In the genomic region with DNA sequence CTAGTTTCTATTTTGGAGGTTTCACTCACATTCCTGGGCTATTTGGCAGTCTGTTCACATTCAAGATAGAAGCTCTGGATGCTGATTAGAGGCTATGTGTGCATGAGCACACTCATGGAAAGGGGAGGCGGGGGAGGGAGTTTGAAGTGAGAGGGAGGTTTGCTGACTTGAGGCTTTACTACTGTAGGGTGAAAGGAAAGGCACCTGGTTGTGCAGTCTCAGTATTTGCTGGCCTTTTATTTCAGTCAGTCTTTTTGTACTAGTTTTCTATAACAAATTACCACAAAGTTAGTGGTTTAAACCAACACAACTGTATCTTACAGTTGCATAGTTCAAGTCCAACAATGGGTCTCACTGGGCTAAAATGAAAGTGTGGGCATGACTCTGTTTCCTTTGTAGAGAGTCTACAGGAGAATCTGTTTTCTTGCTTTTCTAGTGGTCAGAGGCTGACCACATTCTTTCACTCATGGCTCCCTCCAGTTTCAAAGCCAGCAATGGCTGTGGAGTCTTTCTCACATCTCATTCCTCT, we compare ENCODE assay signal across 12 cellular contexts. TPM values are rescaled to one million over a fixed set of nuclear protein-coding genes. Genes with fewer than 3 reads are reported as not detected.
DNase-seq lines count a peak whose midpoint lies in the region; ATAC-seq and TF ChIP-seq lines count a peak whose summit lies in the region.
"Had no signal": no experiment of that assay in that cellular context is flagged by ENCODE, and none has a peak within 500 bp of the region (broad histone marks: within the 10 kb centered on the region; RNA-seq: fewer than 3 reads in every experiment).

No MANE protein-coding gene starts in this region.

- in situ Hi-C loops in GM13977 (cut with MboI; ENCODE audit: low pct_unique_long_range_greater_than_20kb, low sequenced_read_pairs, unreplicated experiment) = no loop called here

- no peak overlapping the region for H2BK5ac ChIP-seq in trophoblast cell (ENCODE audit: low read depth, low read length, poor library complexity)

- no peak overlapping the region for H3K4me2 ChIP-seq in trophoblast cell (ENCODE audit: low read length)
- H3K4me2 ChIP-seq: BLaER1 treated with 17β-estradiol and CSF1 and Interleukin-3, amounts not matched to agents 10 nM and 100 nM had no signal

- H3K27ac ChIP-seq in coronary artery (no peak overlapping the region), trophoblast cell (ENCODE audit: low read depth, low read length) (no peak overlapping the region)
- H3K27ac ChIP-seq: BLaER1 treated with 17β-estradiol and CSF1 and Interleukin-3, amounts not matched to agents 10 nM and 100 nM; uterus had no signal

- intact Hi-C loops in activated T-helper 1 cell treated with anti-CD3 and anti-CD28 coated beads, Interleukin-12 subunit alpha, Interleukin-12 subunit beta, Interleukin-2, Interleukin-4 antibody, amounts not matched to agents 30 ng/mL and 10 ng/mL and 1 ng/mL, durations not matched to agents 14 hours and 24 hours and 36 hours (cut with micrococcal nuclease) = loop anchor here (1.0 kb wide), 2 partner anchors 20 to 36 kb away; no protein-coding TSS in a partner anchor

- H2BK120ac ChIP-seq in trophoblast cell (ENCODE audit: insufficient read depth, low read length, poor library complexity) = no peak overlapping the region

- H3K9me3 Mint-ChIP-seq in activated T-helper 1 cell treated with anti-CD3 and anti-CD28 coated beads, Interleukin-12 subunit alpha, Interleukin-12 subunit beta, Interleukin-2, Interleukin-4 antibody, amounts not matched to agents 30 ng/mL and 10 ng/mL and 1 ng/mL, durations not matched to agents 14 hours and 24 hours and 36 hours = peaks cover 7% of the 10 kb centered on the region

- DNase-seq in GM13977 (ENCODE audit: low spot score) (peak; percentile 26), coronary artery (ENCODE audit: low spot score) (no peak), trophoblast cell (no peak), C1 segment of cervical spinal cord (lab: John Stamatoyannopoulos, UW) (no peak)
- DNase-seq in activated T-helper 1 cell treated with anti-CD3 and anti-CD28 coated beads, Interleukin-12 subunit alpha, Interleukin-12 subunit beta, Interleukin-2, Interleukin-4 antibody, amounts not matched to agents 30 ng/mL and 10 ng/mL and 1 ng/mL, durations not matched to agents 14 hours and 24 hours and 36 hours (ENCODE audit: low spot score) = no peak
- no peak for DNase-seq in activated naive CD4-positive, alpha-beta T cell (lab: John Stamatoyannopoulos, UW)
- DNase-seq: NCI-H2029, uterus had no signal

- no peaks in the 10 kb centered on the region for H3K36me3 Mint-ChIP-seq in activated T-helper 1 cell treated with anti-CD3 and anti-CD28 coated beads, Interleukin-12 subunit alpha, Interleukin-12 subunit beta, Interleukin-2, Interleukin-4 antibody, amounts not matched to agents 30 ng/mL and 10 ng/mL and 1 ng/mL, durations not matched to agents 14 hours and 24 hours and 36 hours (ENCODE audit: low read depth)

- peaks cover 45% of the 10 kb centered on the region for H3K4me1 Mint-ChIP-seq in activated T-helper 1 cell treated with anti-CD3 and anti-CD28 coated beads, Interleukin-12 subunit alpha, Interleukin-12 subunit beta, Interleukin-2, Interleukin-4 antibody, amounts not matched to agents 30 ng/mL and 10 ng/mL and 1 ng/mL, durations not matched to agents 14 hours and 24 hours and 36 hours (ENCODE audit: low read depth)

- TF ChIP-seq CTCF in GM13977 (IDR thresholded peaks at IDR 0.05; ENCODE audit: extremely low read depth, insufficient read depth, missing control alignments) = no peak
- TF ChIP-seq CTCF in coronary artery (IDR thresholded peaks at IDR 0.05) = no peak

- no peak overlapping the region for H3K4ac ChIP-seq in trophoblast cell (ENCODE audit: low read depth, low read length)

- no peaks in the 10 kb centered on the region for H3K79me2 ChIP-seq in trophoblast cell (ENCODE audit: control insufficient read depth, insufficient read depth, low read length, poor library complexity)

- no peak overlapping the region for H3K9ac ChIP-seq in trophoblast cell (ENCODE audit: low read length)
- H3K9ac ChIP-seq: BLaER1 treated with 17β-estradiol and CSF1 and Interleukin-3, amounts not matched to agents 10 nM and 100 nM had no signal

- no peak overlapping the region for H2AFZ ChIP-seq in trophoblast cell (ENCODE audit: insufficient read depth, low read length, poor library complexity)

- H4K91ac ChIP-seq in trophoblast cell (ENCODE audit: low read depth, low read length) = no peak overlapping the region

- no CpG with 5 or more reads among the region's 1 CpG for WGBS in trophoblast cell (ENCODE audit: extremely low coverage, insufficient coverage, insufficient read length)

- ATAC-seq in GM19467 (IDR thresholded peaks at IDR 0.05; ENCODE audit: unreplicated experiment) (peak; percentile 96), HG03060 (IDR thresholded peaks at IDR 0.05; ENCODE audit: low read depth, unreplicated experiment) (peak; percentile 85)

- H3K18ac ChIP-seq in trophoblast cell (ENCODE audit: low read length) = no peak overlapping the region

- no peak overlapping the region for H4K8ac ChIP-seq in trophoblast cell (ENCODE audit: low read depth, low read length)

- no peaks in the 10 kb centered on the region for H3K27me3 ChIP-seq in trophoblast cell (ENCODE audit: insufficient read depth, low read length)
- H3K27me3 ChIP-seq: BLaER1 treated with 17β-estradiol and CSF1 and Interleukin-3, amounts not matched to agents 10 nM and 100 nM; uterus had no signal

- H3K4me3 Mint-ChIP-seq in activated T-helper 1 cell treated with anti-CD3 and anti-CD28 coated beads, Interleukin-12 subunit alpha, Interleukin-12 subunit beta, Interleukin-2, Interleukin-4 antibody, amounts not matched to agents 30 ng/mL and 10 ng/mL and 1 ng/mL, durations not matched to agents 14 hours and 24 hours and 36 hours = no peak overlapping the region
- H3K4me3 Mint-ChIP-seq: activated naive CD8-positive, alpha-beta T cell had no signal

- no peaks in the 10 kb centered on the region for H3K27me3 Mint-ChIP-seq in activated T-helper 1 cell treated with anti-CD3 and anti-CD28 coated beads, Interleukin-12 subunit alpha, Interleukin-12 subunit beta, Interleukin-2, Interleukin-4 antibody, amounts not matched to agents 30 ng/mL and 10 ng/mL and 1 ng/mL, durations not matched to agents 14 hours and 24 hours and 36 hours (ENCODE audit: insufficient read depth)
- H3K27me3 Mint-ChIP-seq: activated naive CD8-positive, alpha-beta T cell had no signal

- H3K4me1 ChIP-seq in trophoblast cell (ENCODE audit: control insufficient read depth in 1 of 2, insufficient read depth in 2 of 2, low read length in 2 of 2) = peaks cover 4% of the 10 kb centered on the region in 2 experiments
- H3K4me1 ChIP-seq: BLaER1 treated with 17β-estradiol and CSF1 and Interleukin-3, amounts not matched to agents 10 nM and 100 nM; uterus had no signal

- no peak overlapping the region for H3K14ac ChIP-seq in trophoblast cell (ENCODE audit: low read length)

- H2AK5ac ChIP-seq in trophoblast cell (ENCODE audit: low read length) = no peak overlapping the region

- H3K36me3 ChIP-seq in trophoblast cell (ENCODE audit: control insufficient read depth in 1 of 2, insufficient read depth in 2 of 2, low read length in 2 of 2) = no peaks in the 10 kb centered on the region
- H3K36me3 ChIP-seq: BLaER1 treated with 17β-estradiol and CSF1 and Interleukin-3, amounts not matched to agents 10 nM and 100 nM; uterus had no signal

- H3K9me3 ChIP-seq in trophoblast cell (ENCODE audit: insufficient read depth, low read depth, low read length) = peaks cover 5% of the 10 kb centered on the region
- H3K9me3 ChIP-seq: uterus had no signal

- no peaks in the 10 kb centered on the region for H3K79me1 ChIP-seq in trophoblast cell (ENCODE audit: low read length)

- no peak overlapping the region for H2BK12ac ChIP-seq in trophoblast cell (ENCODE audit: low read length)

- H3K27ac Mint-ChIP-seq in activated T-helper 1 cell treated with anti-CD3 and anti-CD28 coated beads, Interleukin-12 subunit alpha, Interleukin-12 subunit beta, Interleukin-2, Interleukin-4 antibody, amounts not matched to agents 30 ng/mL and 10 ng/mL and 1 ng/mL, durations not matched to agents 14 hours and 24 hours and 36 hours = peak overlapping the region; percentile 73
- H3K27ac Mint-ChIP-seq: activated naive CD8-positive, alpha-beta T cell had no signal

- H3K4me3 ChIP-seq in coronary artery (no peak overlapping the region), trophoblast cell (ENCODE audit: low read depth, low read length) (no peak overlapping the region)
- H3K4me3 ChIP-seq: BLaER1 treated with 17β-estradiol and CSF1 and Interleukin-3, amounts not matched to agents 10 nM and 100 nM; uterus had no signal

- no peak overlapping the region for H4K12ac ChIP-seq in trophoblast cell (ENCODE audit: low read depth, low read length)

- H3K23ac ChIP-seq in trophoblast cell (ENCODE audit: low read length) = no peak overlapping the region

RNA-seq across cellular contexts. Expression of gene NR4A2, which starts 47.7 kb away (rescaled TPM):
- 20.5 and 21.9 TPM in 2 replicates for total RNA-seq in activated T-helper 1 cell treated with anti-CD3 and anti-CD28 coated beads, Interleukin-12 subunit alpha, Interleukin-12 subunit beta, Interleukin-2, Interleukin-4 antibody, amounts not matched to agents 30 ng/mL and 10 ng/mL and 1 ng/mL, durations not matched to agents 14 hours and 24 hours and 36 hours
- 1.3 and 1.7 TPM in 2 replicates for polyA plus RNA-seq in trophoblast cell (2013)

RNA-seq across cellular contexts. Expression of gene GPD2, which starts 56.0 kb away (rescaled TPM):
- total RNA-seq in activated T-helper 1 cell treated with anti-CD3 and anti-CD28 coated beads, Interleukin-12 subunit alpha, Interleukin-12 subunit beta, Interleukin-2, Interleukin-4 antibody, amounts not matched to agents 30 ng/mL and 10 ng/mL and 1 ng/mL, durations not matched to agents 14 hours and 24 hours and 36 hours = 15.7 and 18.1 TPM in 2 replicates
- 18.9 and 20.0 TPM in 2 replicates for polyA plus RNA-seq in trophoblast cell (2013)
